27 cellular contexts compared by ENCODE assay signal in genomic region chr17:35982409-35983191, GRCh38. TPM values are rescaled to one million over a fixed set of nuclear protein-coding genes. Genes with fewer than 3 reads are reported as not detected.
"Had no signal": no experiment of that assay in that cellular context is flagged by ENCODE, and none has a peak within 500 bp of the region (broad histone marks: within the 10 kb centered on the region; RNA-seq: fewer than 3 reads in every experiment).

No MANE protein-coding gene starts in this region.

- H3K4me1 ChIP-seq: SJSA1 had no signal

- H3K9me3 ChIP-seq: MG63, SJSA1 had no signal

- ATAC-seq: activated T-cell treated with anti-CD3 and anti-CD28 coated beads, Interleukin-2, amount 50 U/mL, for 4 hours; SK-N-SH treated with all-trans-retinoic acid at 6 μM for 48 hours had no signal

- H3K4me3 ChIP-seq: cardiac muscle cell, MG63, SJSA1 had no signal

- H3K27ac Mint-ChIP-seq: activated CD4-positive, alpha-beta memory T cell treated with anti-CD3 and anti-CD28 coated beads for 36 hours; activated CD4-positive, alpha-beta T cell treated with anti-CD3 and anti-CD28 coated beads, Interleukin-2, amount 10 ng/mL, durations not matched to agents 7 days and 5 days; activated naive CD4-positive, alpha-beta T cell treated with anti-CD3 and anti-CD28 coated beads for 36 hours; activated naive CD8-positive, alpha-beta T cell; brain; T-helper 1 cell treated with Interleukin-12 subunit alpha and Interleukin-12 subunit beta and Interleukin-4 antibody, amounts not matched to agents 30 μg/mL and 1 μg/mL, for 36 hours; WTC11 had no signal

- H3K36me3 Mint-ChIP-seq: activated CD4-positive, alpha-beta memory T cell treated with anti-CD3 and anti-CD28 coated beads for 36 hours; brain; WTC11 had no signal

- FAIRE-seq: astrocyte had no signal

- H3K27me3 ChIP-seq: cardiac muscle cell, MG63, SJSA1 had no signal

- H3K36me3 ChIP-seq: cardiac muscle cell, MG63, SJSA1 had no signal

- H3K27ac ChIP-seq: cardiac muscle cell, RWPE1, SJSA1 had no signal

- H3K4me3 Mint-ChIP-seq: activated CD4-positive, alpha-beta memory T cell treated with anti-CD3 and anti-CD28 coated beads for 36 hours; activated CD4-positive, alpha-beta T cell treated with anti-CD3 and anti-CD28 coated beads, Interleukin-2, amount 10 ng/mL, durations not matched to agents 7 days and 5 days; activated naive CD4-positive, alpha-beta T cell treated with anti-CD3 and anti-CD28 coated beads for 36 hours; activated naive CD8-positive, alpha-beta T cell; activated T-cell treated with anti-CD3 and anti-CD28 coated beads, Interleukin-2, amount 50 U/mL, for 4 hours; brain; T-helper 1 cell treated with Interleukin-12 subunit alpha and Interleukin-12 subunit beta and Interleukin-4 antibody, amounts not matched to agents 30 μg/mL and 1 μg/mL, for 36 hours; WTC11 had no signal

- H3K9me3 Mint-ChIP-seq: activated CD4-positive, alpha-beta memory T cell treated with anti-CD3 and anti-CD28 coated beads for 36 hours; activated CD4-positive, alpha-beta T cell treated with anti-CD3 and anti-CD28 coated beads, Interleukin-2, amount 10 ng/mL, durations not matched to agents 7 days and 5 days; activated naive CD4-positive, alpha-beta T cell treated with anti-CD3 and anti-CD28 coated beads for 36 hours; activated T-cell treated with anti-CD3 and anti-CD28 coated beads, Interleukin-2, amount 50 U/mL, for 4 hours; T-helper 1 cell treated with Interleukin-12 subunit alpha and Interleukin-12 subunit beta and Interleukin-4 antibody, amounts not matched to agents 30 μg/mL and 1 μg/mL, for 36 hours; WTC11 had no signal

- DNase-seq: activated CD4-positive, alpha-beta T cell treated with anti-CD3 and anti-CD28 coated beads, Interleukin-2, amount 10 ng/mL, durations not matched to agents 7 days and 5 days; activated CD8-positive, alpha-beta memory T cell treated with anti-CD3 and anti-CD28 coated beads for 24 hours; activated gamma-delta T cell; activated T-cell treated with anti-CD3 and anti-CD28 coated beads, Interleukin-2, amount 50 U/mL, for 4 hours; amygdala; MG63; MV-4-11; NCI-H1105; NCI-H1436; NCI-H1694 treated with DMSO at 0.1 percent for 48 hours; NCI-H2029 treated with DMSO at 0.1 percent for 48 hours; NCI-H345; NCI-H510A; NCI-H526 treated with DMSO at 0.1 percent for 48 hours; Right ventricle myocardium superior; T-helper 9 cell had no signal

- H3K4me1 Mint-ChIP-seq: activated CD4-positive, alpha-beta T cell treated with anti-CD3 and anti-CD28 coated beads, Interleukin-2, amount 10 ng/mL, durations not matched to agents 7 days and 5 days; brain; WTC11 had no signal

RNA-seq across cellular contexts. Expression of gene CCL16, which starts 1.3 kb away (rescaled TPM):
- total RNA-seq: activated CD4-positive, alpha-beta memory T cell treated with anti-CD3 and anti-CD28 coated beads for 36 hours; activated CD4-positive, alpha-beta T cell treated with anti-CD3 and anti-CD28 coated beads, Interleukin-2, amount 10 ng/mL, durations not matched to agents 7 days and 5 days; activated naive CD4-positive, alpha-beta T cell treated with anti-CD3 and anti-CD28 coated beads for 36 hours; activated T-cell treated with anti-CD3 and anti-CD28 coated beads, Interleukin-2, amount 50 U/mL, for 4 hours; astrocyte; cardiac muscle cell; Right ventricle myocardium superior; SJSA1; WTC11 had no signal
- polyA plus RNA-seq: cardiac muscle cell had no signal

RNA-seq across cellular contexts. Expression of gene CCL14, which starts 3.9 kb away (rescaled TPM):
- total RNA-seq: activated CD4-positive, alpha-beta memory T cell treated with anti-CD3 and anti-CD28 coated beads for 36 hours; activated CD4-positive, alpha-beta T cell treated with anti-CD3 and anti-CD28 coated beads, Interleukin-2, amount 10 ng/mL, durations not matched to agents 7 days and 5 days; activated naive CD4-positive, alpha-beta T cell treated with anti-CD3 and anti-CD28 coated beads for 36 hours; activated T-cell treated with anti-CD3 and anti-CD28 coated beads, Interleukin-2, amount 50 U/mL, for 4 hours; astrocyte; cardiac muscle cell; SJSA1; WTC11 had no signal
- polyA plus RNA-seq: cardiac muscle cell had no signal

RNA-seq across cellular contexts. Expression of gene CCL15, which starts 18.8 kb away (rescaled TPM):
- total RNA-seq: activated CD4-positive, alpha-beta memory T cell treated with anti-CD3 and anti-CD28 coated beads for 36 hours; activated CD4-positive, alpha-beta T cell treated with anti-CD3 and anti-CD28 coated beads, Interleukin-2, amount 10 ng/mL, durations not matched to agents 7 days and 5 days; activated naive CD4-positive, alpha-beta T cell treated with anti-CD3 and anti-CD28 coated beads for 36 hours; activated T-cell treated with anti-CD3 and anti-CD28 coated beads, Interleukin-2, amount 50 U/mL, for 4 hours; astrocyte; cardiac muscle cell; Right ventricle myocardium superior; SJSA1; WTC11 had no signal
- polyA plus RNA-seq: cardiac muscle cell had no signal

RNA-seq across cellular contexts. Expression of gene CCL23, which starts 35.2 kb away (rescaled TPM):
- total RNA-seq: activated CD4-positive, alpha-beta memory T cell treated with anti-CD3 and anti-CD28 coated beads for 36 hours; activated CD4-positive, alpha-beta T cell treated with anti-CD3 and anti-CD28 coated beads, Interleukin-2, amount 10 ng/mL, durations not matched to agents 7 days and 5 days; activated naive CD4-positive, alpha-beta T cell treated with anti-CD3 and anti-CD28 coated beads for 36 hours; activated T-cell treated with anti-CD3 and anti-CD28 coated beads, Interleukin-2, amount 50 U/mL, for 4 hours; astrocyte; cardiac muscle cell; Right ventricle myocardium superior; SJSA1; WTC11 had no signal
- polyA plus RNA-seq: cardiac muscle cell had no signal

RNA-seq across cellular contexts. Expression of gene LYZL6, which starts 39.1 kb away (rescaled TPM):
- total RNA-seq: activated CD4-positive, alpha-beta memory T cell treated with anti-CD3 and anti-CD28 coated beads for 36 hours; activated CD4-positive, alpha-beta T cell treated with anti-CD3 and anti-CD28 coated beads, Interleukin-2, amount 10 ng/mL, durations not matched to agents 7 days and 5 days; activated naive CD4-positive, alpha-beta T cell treated with anti-CD3 and anti-CD28 coated beads for 36 hours; activated T-cell treated with anti-CD3 and anti-CD28 coated beads, Interleukin-2, amount 50 U/mL, for 4 hours; astrocyte; cardiac muscle cell; Right ventricle myocardium superior; SJSA1; WTC11 had no signal
- polyA plus RNA-seq: cardiac muscle cell had no signal
